In genomic region chr6:104186836-104187235, GRCh38 we compare ENCODE assay signal across 17 cellular contexts.
A peak's percentile ranks its signal among the peaks of the same experiment; 100 is the strongest.
DNase-seq lines count a peak whose midpoint lies in the region; ATAC-seq and TF ChIP-seq lines count a peak whose summit lies in the region.
"Had no signal": no experiment of that assay in that cellular context is flagged by ENCODE, and none has a peak within 500 bp of the region (broad histone marks: within the 10 kb centered on the region; RNA-seq: fewer than 3 reads in every experiment).

No MANE protein-coding gene starts in this region.

- no peak overlapping the region for H3K23ac ChIP-seq in mesendoderm (ENCODE audit: low read length)

- no peak overlapping the region for H2AFZ ChIP-seq in mammary epithelial cell (ENCODE audit: low read depth, low read length)
- H2AFZ ChIP-seq: GM23248 had no signal

- H4K20me1 ChIP-seq in mammary epithelial cell (ENCODE audit: insufficient read depth, low read length), result no peaks in the 10 kb centered on the region
- H4K20me1 ChIP-seq: BLaER1 had no signal

- H4K5ac ChIP-seq in mesendoderm (ENCODE audit: low read length), result no peak overlapping the region

- no peaks in the 10 kb centered on the region for H3K4me1 ChIP-seq in mammary epithelial cell (ENCODE audit: insufficient read depth, low read length)
- H3K4me1 ChIP-seq in mesendoderm (ENCODE audit: control insufficient read depth, low read depth, low read length), result no peaks in the 10 kb centered on the region
- H3K4me1 ChIP-seq in tibial nerve, result no peaks in the 10 kb centered on the region
- H3K4me1 ChIP-seq: BLaER1, HAP-1 had no signal

- TF ChIP-seq POLR2A in tibial nerve (IDR thresholded peaks at IDR 0.05), result no peak

- H3K4ac ChIP-seq in mesendoderm (ENCODE audit: low read depth, low read length), result no peak overlapping the region

- DNase-seq in T47D (ENCODE audit: low read depth in 1 of 2, low spot score in 1 of 2), result peak; percentile 3 to 73
- no peak for DNase-seq in mammary epithelial cell
- DNase-seq in UCSD-AML1 (lab: John Stamatoyannopoulos, UW; ENCODE audit: unreplicated experiment), result peak; percentile 7
- peak; percentile 39 for DNase-seq in mesendoderm
- no peak for DNase-seq in effector memory CD8-positive, alpha-beta T cell
- DNase-seq in tibial nerve (ENCODE audit: low spot score in 2 of 2), result no peak
- DNase-seq: 8988T; CD4-positive, alpha-beta memory T cell; DMS153; DMS79; GM23248 had no signal

- H3K36me3 ChIP-seq in mammary epithelial cell (ENCODE audit: insufficient read depth, low read length) (no peaks in the 10 kb centered on the region), mesendoderm (ENCODE audit: control insufficient read depth, insufficient read depth, low read length) (no peaks in the 10 kb centered on the region), tibial nerve (no peaks in the 10 kb centered on the region)
- H3K36me3 ChIP-seq: BLaER1, HAP-1 had no signal

- no peak overlapping the region for H4K8ac ChIP-seq in mesendoderm (ENCODE audit: low read depth, low read length)

- no peak overlapping the region for H3K18ac ChIP-seq in mesendoderm (ENCODE audit: low read length)

- H3K9me3 Mint-ChIP-seq in effector memory CD8-positive, alpha-beta T cell, result peaks cover 2 to 3% of the 10 kb centered on the region in 2 donors

- no peaks in the 10 kb centered on the region for H3K79me2 ChIP-seq in mammary epithelial cell (ENCODE audit: insufficient read depth, low read length)
- H3K79me2 ChIP-seq in mesendoderm (ENCODE audit: control insufficient read depth, insufficient read depth, low read length), result no peaks in the 10 kb centered on the region

- H3K4me2 ChIP-seq in mammary epithelial cell (ENCODE audit: insufficient read depth, low read depth, low read length), result no peak overlapping the region
- no peak overlapping the region for H3K4me2 ChIP-seq in mesendoderm (ENCODE audit: low read length)
- H3K4me2 ChIP-seq: BLaER1 had no signal

- in situ Hi-C loops in T47D (cut with HindIII; ENCODE audit: low pct_unique_long_range_greater_than_20kb, low sequenced_read_pairs) (no loop called here), mammary epithelial cell (cut with MboI; ENCODE audit: low sequenced_read_pairs in 2 of 2) (no loop called here)

- H3K4me3 Mint-ChIP-seq in effector memory CD8-positive, alpha-beta T cell, result no peak overlapping the region
- H3K4me3 Mint-ChIP-seq: CD14-positive monocyte; CD4-positive, alpha-beta memory T cell had no signal

- no peaks in the 10 kb centered on the region for H3K27me3 ChIP-seq in mammary epithelial cell (ENCODE audit: insufficient read depth, low read length)
- no peaks in the 10 kb centered on the region for H3K27me3 ChIP-seq in mesendoderm (ENCODE audit: insufficient read depth, low read length, poor library complexity)
- H3K27me3 ChIP-seq in tibial nerve, result no peaks in the 10 kb centered on the region
- H3K27me3 ChIP-seq: BLaER1 had no signal

- BruUV-seq in mammary epithelial cell (replicated peaks; lab: Mats Ljungman, UMichigan), result no TSS peak

- dilution Hi-C loops in mammary epithelial cell (cut with HindIII; ENCODE audit: low sequenced_read_pairs), result no loop called here

- no peak overlapping the region for H2BK15ac ChIP-seq in mesendoderm (replicated peaks; ENCODE audit: low read depth)

- no peak for TF ChIP-seq EP300 in tibial nerve (IDR thresholded peaks at IDR 0.05)

- CTCF ChIA-PET in mammary epithelial cell (lab: Charles Lee; ENCODE audit: low non-redundant PET), result no interaction called here

- no peak overlapping the region for H2AK5ac ChIP-seq in mesendoderm (ENCODE audit: low read length)

- H3K4me3 ChIP-seq in mammary epithelial cell (replicated peaks in 1 of 3; ENCODE audit: insufficient read depth in 1 of 3, low read depth in 2 of 3, low read length in 3 of 3) (no peak overlapping the region), mesendoderm (ENCODE audit: low read length) (no peak overlapping the region), tibial nerve (no peak overlapping the region)
- H3K4me3 ChIP-seq: BLaER1, GM12878, GM23248, HAP-1 had no signal

- H2BK120ac ChIP-seq in mesendoderm (ENCODE audit: low read depth, low read length), result no peak overlapping the region

- intact Hi-C loops in mammary epithelial cell (cut with micrococcal nuclease), result no loop called here

- peaks cover 2% of the 10 kb centered on the region for H3K36me3 Mint-ChIP-seq in effector memory CD8-positive, alpha-beta T cell (ENCODE audit: insufficient read depth)
- H3K36me3 Mint-ChIP-seq: CD14-positive monocyte; CD4-positive, alpha-beta memory T cell had no signal

- no peaks in the 10 kb centered on the region for H3K79me1 ChIP-seq in mesendoderm (ENCODE audit: low read length)

- 19% methylated on average over 3 of the region's 3 CpGs for WGBS in mammary epithelial cell (ENCODE audit: low coverage, missing lambda C conversion rate)
- WGBS in mesendoderm (ENCODE audit: extremely low coverage, insufficient coverage, low lambda C conversion rate), result no CpG with 5 or more reads among the region's 3 CpGs
- WGBS in tibial nerve, 2 donors, result 82 to 83% methylated on average over 3 of the region's 3 CpGs

- no peak overlapping the region for H3K9ac ChIP-seq in mammary epithelial cell (ENCODE audit: insufficient read depth, low read length)
- H3K9ac ChIP-seq in mesendoderm (ENCODE audit: low read length), result no peak overlapping the region
- H3K9ac ChIP-seq: BLaER1, GM23248 had no signal

- no peaks in the 10 kb centered on the region for H3K4me1 Mint-ChIP-seq in effector memory CD8-positive, alpha-beta T cell (ENCODE audit: low read depth in 2 of 2)
- H3K4me1 Mint-ChIP-seq: CD14-positive monocyte; CD4-positive, alpha-beta memory T cell had no signal

- H3K56ac ChIP-seq in mesendoderm (ENCODE audit: low read length), result no peak overlapping the region

- H3K27me3 Mint-ChIP-seq in effector memory CD8-positive, alpha-beta T cell, result no peaks in the 10 kb centered on the region
- H3K27me3 Mint-ChIP-seq: CD4-positive, alpha-beta memory T cell had no signal

- H3K9me3 ChIP-seq in mammary epithelial cell (replicated peaks; ENCODE audit: insufficient read depth, low read length) (no peaks in the 10 kb centered on the region), tibial nerve (peaks cover 0 to 15% (median 0%) of the 10 kb centered on the region in 4 donors)
- H3K9me3 ChIP-seq: HAP-1 had no signal

- H2BK5ac ChIP-seq in mesendoderm (ENCODE audit: low read length), result no peak overlapping the region

- ATAC-seq in effector memory CD8-positive, alpha-beta T cell (replicated peaks), result no peak
- ATAC-seq in HG03045 (IDR thresholded peaks at IDR 0.05; ENCODE audit: unreplicated experiment), result no peak
- ATAC-seq: GM12878 had no signal

- no peak overlapping the region for H3K27ac Mint-ChIP-seq in effector memory CD8-positive, alpha-beta T cell
- H3K27ac Mint-ChIP-seq: CD14-positive monocyte; CD4-positive, alpha-beta memory T cell had no signal

- no peak overlapping the region for H3K27ac ChIP-seq in mammary epithelial cell (ENCODE audit: insufficient read depth, low read depth, low read length)
- peak overlapping the region; percentile 58 for H3K27ac ChIP-seq in mesendoderm (ENCODE audit: low read depth, low read length)
- no peak overlapping the region for H3K27ac ChIP-seq in tibial nerve
- H3K27ac ChIP-seq: BLaER1, GM23248, HL-60 had no signal

- TF ChIP-seq CTCF in mammary epithelial cell (conservative IDR thresholded peaks at IDR 0.05 in 1 of 2, IDR thresholded peaks at IDR 0.05 in 1 of 2; ENCODE audit: extremely low read depth in 1 of 2, insufficient read depth in 1 of 2, low read depth in 1 of 2, low read length in 2 of 2) (no peak), tibial nerve (IDR thresholded peaks at IDR 0.05) (no peak)

Comparison
In these comparisons a context has a peak if more than half of its experiments do, and no peak if none do; other contexts are left out.
1. DNase-seq: peak in T47D (2 of 2), UCSD-AML1 (single experiment) and mesendoderm (single experiment); none in mammary epithelial cell (single experiment), effector memory CD8-positive, alpha-beta T cell (0 of 3) and tibial nerve (0 of 2).